In the genomic region with DNA sequence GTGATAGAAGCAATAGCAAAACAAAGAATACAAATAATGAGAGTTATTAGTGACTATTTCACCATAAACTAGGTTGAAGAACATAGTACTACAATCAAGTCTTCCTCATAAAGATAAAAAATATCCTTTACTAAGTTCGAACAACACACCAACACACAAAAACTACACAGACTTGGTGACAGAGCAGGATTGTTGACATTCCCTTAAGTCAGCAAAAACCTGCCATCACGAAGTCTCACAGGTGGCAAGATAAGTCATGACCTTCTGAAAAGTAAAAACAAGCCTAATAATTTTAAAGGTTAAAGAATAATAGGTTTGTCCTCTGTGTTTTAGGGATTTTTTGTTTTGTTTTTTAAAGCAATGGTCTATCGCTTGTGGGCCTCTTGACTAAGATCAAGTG, we compare ENCODE assay signal across 28 cellular contexts.
"Had no signal": no experiment of that assay in that cellular context is flagged by ENCODE, and none has a peak within 500 bp of the region (broad histone marks: within the 10 kb centered on the region; RNA-seq: fewer than 3 reads in every experiment).

No MANE protein-coding gene starts in this region.

- H3K27ac ChIP-seq: left lung, lower lobe of right lung, neural progenitor cell, neutrophil, parathyroid adenoma, right atrium auricular region, skin epidermis, stomach, testis, thyroid gland, transverse colon, upper lobe of left lung, vagina had no signal

- H3K36me3 Mint-ChIP-seq: naive thymus-derived CD8-positive, alpha-beta T cell; neural progenitor cell; stimulated activated naive B cell treated with anti-CD40 and anti-IgM and Interleukin-4, amounts not matched to agents 10 μg/mL and 1 μg/mL and 100 μg/mL, for 72 hours had no signal

- H3K4me3 ChIP-seq: left lung, lower lobe of right lung, neural progenitor cell, right atrium auricular region, skin epidermis, stomach, testis, thyroid gland, transverse colon, upper lobe of left lung, vagina had no signal

- H2AFZ ChIP-seq: neural progenitor cell, parathyroid adenoma had no signal

- H3K36me3 ChIP-seq: left lung, lower lobe of right lung, neural progenitor cell, neutrophil, right atrium auricular region, stomach, thyroid gland, transverse colon, upper lobe of left lung, vagina had no signal

- DNase-seq: hippocampal formation; kidney glomerular epithelial cell; left colon; left lung; lower lobe of right lung; mammary epithelial cell; mesenchymal stem cell; naive thymus-derived CD8-positive, alpha-beta T cell; occipital lobe; stimulated activated CD4-positive, alpha-beta T cell treated with anti-CD3 and anti-CD28 coated beads, Interleukin-12 subunit alpha, Interleukin-12 subunit beta, amount 100 ng/mL, for 4 hours; stimulated activated CD4-positive, alpha-beta T cell treated with anti-CD3 and anti-CD28 coated beads, Interleukin-15, amount 100 ng/mL, for 24 hours; stimulated activated CD4-positive, alpha-beta T cell treated with anti-CD3 and anti-CD28 coated beads, Interleukin-2, amount 100 ng/mL, for 24 hours; stimulated activated CD4-positive, alpha-beta T cell treated with anti-CD3 and anti-CD28 coated beads, Interleukin-4, amount 100 ng/mL, for 1 hour; stimulated activated naive B cell treated with anti-CD40 and anti-IgM and Interleukin-4, amounts not matched to agents 10 μg/mL and 1 μg/mL and 100 μg/mL, for 72 hours; stimulated activated naive CD8-positive, alpha-beta T cell treated with anti-CD3 and anti-CD28 coated beads, Interleukin-15, Interleukin-2, amounts not matched to agents 100 U/mL and 50 U/mL, for 24 hours; stomach; testis; thyroid gland; transverse colon; upper lobe of left lung had no signal

- H3K79me2 ChIP-seq: parathyroid adenoma had no signal

- H3K27me3 ChIP-seq: left lung, neural progenitor cell, neutrophil, right atrium auricular region, stomach, testis, thyroid gland, transverse colon, upper lobe of left lung, vagina had no signal

- H3K9me3 Mint-ChIP-seq: nephron had no signal

- ATAC-seq: left colon; left lung; lower lobe of right lung; naive thymus-derived CD8-positive, alpha-beta T cell; stimulated activated naive B cell treated with anti-CD40 and anti-IgM and Interleukin-4, amounts not matched to agents 10 μg/mL and 1 μg/mL and 100 μg/mL, for 72 hours; stimulated activated naive CD8-positive, alpha-beta T cell treated with anti-CD3 and anti-CD28 coated beads, Interleukin-15, Interleukin-2, amounts not matched to agents 100 U/mL and 50 U/mL, for 24 hours had no signal

- FAIRE-seq: keratinocyte had no signal

- H3K27ac Mint-ChIP-seq: naive thymus-derived CD8-positive, alpha-beta T cell; nephron; neural progenitor cell; stimulated activated naive B cell treated with anti-CD40 and anti-IgM and Interleukin-4, amounts not matched to agents 10 μg/mL and 1 μg/mL and 100 μg/mL, for 72 hours had no signal

- H3K4me1 ChIP-seq: left lung, lower lobe of right lung, parathyroid adenoma, right atrium auricular region, stomach, testis, transverse colon, upper lobe of left lung, vagina had no signal

- H3K4me1 Mint-ChIP-seq: naive thymus-derived CD8-positive, alpha-beta T cell; neural progenitor cell; stimulated activated naive B cell treated with anti-CD40 and anti-IgM and Interleukin-4, amounts not matched to agents 10 μg/mL and 1 μg/mL and 100 μg/mL, for 72 hours had no signal

- H3K9ac ChIP-seq: neural progenitor cell, parathyroid adenoma had no signal

- H3K9me3 ChIP-seq: left lung, lower lobe of right lung, neutrophil, right atrium auricular region, stomach, testis, thyroid gland, transverse colon, upper lobe of left lung, vagina had no signal

- H3K4me2 ChIP-seq: neural progenitor cell had no signal

- H3K4me3 Mint-ChIP-seq: naive thymus-derived CD8-positive, alpha-beta T cell; nephron; neural progenitor cell; stimulated activated naive B cell treated with anti-CD40 and anti-IgM and Interleukin-4, amounts not matched to agents 10 μg/mL and 1 μg/mL and 100 μg/mL, for 72 hours had no signal
